In the genomic region with DNA sequence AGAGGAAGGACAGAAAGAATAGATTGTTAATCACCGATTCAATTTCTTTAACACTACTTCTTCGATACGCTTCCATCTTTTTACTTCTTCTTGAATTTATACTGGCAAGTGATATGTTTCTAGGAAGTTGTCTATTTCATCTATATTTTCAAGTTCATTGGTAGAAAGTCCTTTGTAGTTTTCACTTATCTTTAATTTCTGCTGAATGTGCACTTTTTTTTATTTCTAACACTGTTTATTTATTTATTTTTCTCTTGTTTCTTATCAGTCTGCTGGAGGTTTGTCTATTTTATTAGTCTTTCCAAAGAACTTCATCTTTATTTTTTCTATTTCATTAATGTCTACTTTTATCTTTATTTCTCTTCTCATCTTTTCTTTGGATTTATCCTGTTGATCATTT, we compare ENCODE assay signal across 3 cellular contexts.
TF ChIP-seq lines count a peak whose summit lies in the region.

No MANE protein-coding gene starts in this region.

TF ChIP-seq in A549, 52 proteins besides CTCF, POLR2A, EP300 and RAD21:
- no peak for TF ChIP-seq POLR2AphosphoS2 (conservative IDR thresholded peaks at IDR 0.05; ENCODE audit: low read length)
- TF ChIP-seq MAFK (IDR thresholded peaks at IDR 0.05; ENCODE audit: partially characterized antibody) = peak; percentile 96
- TF ChIP-seq ATOH8 (CRISPR knock-in tag; IDR thresholded peaks at IDR 0.05; ENCODE audit: low read depth) = no peak

TF ChIP-seq in IMR-90, 13 proteins besides CTCF, POLR2A, EP300 and RAD21:
- no peak for TF ChIP-seq RFX5 (IDR thresholded peaks at IDR 0.05; ENCODE audit: low read depth, low read length)
- no peak for TF ChIP-seq CEBPB (IDR thresholded peaks at IDR 0.05; ENCODE audit: low read depth, low read length)
- TF ChIP-seq, protein P1, sequence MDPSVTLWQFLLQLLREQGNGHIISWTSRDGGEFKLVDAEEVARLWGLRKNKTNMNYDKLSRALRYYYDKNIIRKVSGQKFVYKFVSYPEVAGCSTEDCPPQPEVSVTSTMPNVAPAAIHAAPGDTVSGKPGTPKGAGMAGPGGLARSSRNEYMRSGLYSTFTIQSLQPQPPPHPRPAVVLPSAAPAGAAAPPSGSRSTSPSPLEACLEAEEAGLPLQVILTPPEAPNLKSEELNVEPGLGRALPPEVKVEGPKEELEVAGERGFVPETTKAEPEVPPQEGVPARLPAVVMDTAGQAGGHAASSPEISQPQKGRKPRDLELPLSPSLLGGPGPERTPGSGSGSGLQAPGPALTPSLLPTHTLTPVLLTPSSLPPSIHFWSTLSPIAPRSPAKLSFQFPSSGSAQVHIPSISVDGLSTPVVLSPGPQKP (IDR thresholded peaks at IDR 0.05; ENCODE audit: borderline replicate concordance, low read depth, low read length) = no peak
- no peak for TF ChIP-seq USF2 (IDR thresholded peaks at IDR 0.05; ENCODE audit: low read depth, low read length)
- TF ChIP-seq NFE2L2 (IDR thresholded peaks at IDR 0.05; ENCODE audit: low read depth, low read length) = no peak
- TF ChIP-seq MAFK (IDR thresholded peaks at IDR 0.05; ENCODE audit: low read depth, low read length) = peak; percentile 97

TF ChIP-seq in H1, 55 proteins besides CTCF, POLR2A, EP300 and RAD21:
- TF ChIP-seq MAFK (IDR thresholded peaks at IDR 0.05; ENCODE audit: low read depth, low read length) = peak; percentile 79; the same call in 1 of the 2 replicates
- no peak for TF ChIP-seq SAP30 (IDR thresholded peaks at IDR 0.05; ENCODE audit: insufficient read depth, insufficient replicate concordance, low read length)
